ENCODE assay signal across 11 cellular contexts in the genomic region with DNA sequence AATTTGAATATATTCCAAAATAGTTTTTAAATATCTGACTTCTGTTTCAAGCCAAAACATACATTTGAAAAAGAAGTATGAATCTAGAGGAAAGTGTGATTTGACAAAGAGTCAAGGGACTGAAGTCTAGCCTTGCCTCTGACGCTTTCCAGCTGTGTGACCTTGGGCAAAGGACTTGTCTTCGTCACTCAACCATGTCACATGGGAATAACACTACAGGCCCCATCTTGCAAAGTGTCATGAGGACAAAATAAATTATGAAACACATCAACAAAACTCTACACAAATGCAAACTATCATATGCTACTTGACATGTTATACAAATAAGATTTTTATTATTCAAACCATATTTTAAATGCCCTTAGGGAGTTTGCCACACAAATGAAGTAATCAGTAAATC.
"Had no signal": no experiment of that assay in that cellular context is flagged by ENCODE, and none has a peak within 500 bp of the region (broad histone marks: within the 10 kb centered on the region; RNA-seq: fewer than 3 reads in every experiment).

No MANE protein-coding gene starts in this region.

- H3K4me3 Mint-ChIP-seq: activated naive CD8-positive, alpha-beta T cell; nephron progenitor cell; stimulated activated naive CD8-positive, alpha-beta T cell treated with anti-CD3 and anti-CD28 coated beads, Interleukin-15, amount 100 ng/mL, for 72 hours had no signal

- H3K36me3 ChIP-seq: esophagus squamous epithelium had no signal

- H3K27ac ChIP-seq: esophagus squamous epithelium, testis had no signal

- H3K4me3 ChIP-seq: esophagus squamous epithelium, testis had no signal

- ATAC-seq: activated CD4-positive, CD25-positive, alpha-beta regulatory T cell treated with anti-CD3 and anti-CD28 coated beads, Interleukin-2, amount 50 U/mL, for 24 hours; stimulated activated naive CD8-positive, alpha-beta T cell treated with anti-CD3 and anti-CD28 coated beads, Interleukin-15, amount 100 ng/mL, for 72 hours had no signal

- H3K9me3 ChIP-seq: esophagus squamous epithelium, testis had no signal

- H3K27ac Mint-ChIP-seq: activated naive CD8-positive, alpha-beta T cell; nephron progenitor cell; stimulated activated naive CD8-positive, alpha-beta T cell treated with anti-CD3 and anti-CD28 coated beads, Interleukin-15, amount 100 ng/mL, for 72 hours had no signal

- H3K4me1 ChIP-seq: testis had no signal

- DNase-seq: activated effector memory CD4-positive, alpha-beta T cell treated with anti-CD3 and anti-CD28 coated beads, Interleukin-2, amount 50 U/mL, for 16 hours; aorta; esophagus squamous epithelium; hypothalamus; mammary epithelial cell; nephron progenitor cell; stimulated activated CD4-positive, alpha-beta T cell treated with anti-CD3 and anti-CD28 coated beads, Interleukin-4, amount 100 ng/mL, for 1 hour; stimulated activated naive CD8-positive, alpha-beta T cell treated with anti-CD3 and anti-CD28 coated beads, Interleukin-15, amount 100 ng/mL, for 72 hours; testis had no signal

- H3K9me3 Mint-ChIP-seq: stimulated activated naive CD8-positive, alpha-beta T cell treated with anti-CD3 and anti-CD28 coated beads, Interleukin-15, amount 100 ng/mL, for 72 hours had no signal

- H3K27me3 ChIP-seq: esophagus squamous epithelium, testis had no signal
